7 cellular contexts compared by ENCODE assay signal in the genomic region with DNA sequence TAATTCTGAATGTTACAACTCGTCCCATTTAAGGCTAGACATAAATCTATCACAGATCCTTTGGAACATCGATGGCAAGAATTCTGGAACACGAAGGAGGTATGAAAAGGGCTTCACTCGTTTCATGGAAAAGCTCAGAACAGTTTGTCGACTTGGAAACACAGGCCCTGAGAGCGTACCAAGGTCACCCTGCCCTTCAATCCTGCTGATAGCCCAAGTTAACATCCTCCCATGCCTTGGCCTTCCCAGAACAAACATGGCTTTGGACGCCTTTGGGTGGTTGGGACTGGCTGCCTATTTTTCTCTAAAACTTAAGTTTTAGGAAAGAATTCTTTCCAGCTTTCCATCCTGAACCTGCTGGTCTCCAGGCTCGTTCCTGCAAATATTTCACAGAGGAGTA.
"Had no signal": no experiment of that assay in that cellular context is flagged by ENCODE, and none has a peak within 500 bp of the region (broad histone marks: within the 10 kb centered on the region; RNA-seq: fewer than 3 reads in every experiment).

No MANE protein-coding gene starts in this region.

- H3K36me3 Mint-ChIP-seq: IgD-negative memory B cell had no signal

- H3K27ac Mint-ChIP-seq: IgD-negative memory B cell had no signal

- FAIRE-seq: HepG2, HTR-8/SVneo, K562 had no signal

- H3K4me3 ChIP-seq: K562 had no signal

- H3K4me3 Mint-ChIP-seq: IgD-negative memory B cell had no signal

- ATAC-seq: HepG2, K562 had no signal

- DNase-seq: IMR-90, KBM-7 had no signal

- H3K27ac ChIP-seq: HL-60 had no signal

- H3K4me1 Mint-ChIP-seq: IgD-negative memory B cell had no signal

- H3K27me3 Mint-ChIP-seq: IgD-negative memory B cell had no signal
